25 cellular contexts compared by ENCODE assay signal in the genomic region with DNA sequence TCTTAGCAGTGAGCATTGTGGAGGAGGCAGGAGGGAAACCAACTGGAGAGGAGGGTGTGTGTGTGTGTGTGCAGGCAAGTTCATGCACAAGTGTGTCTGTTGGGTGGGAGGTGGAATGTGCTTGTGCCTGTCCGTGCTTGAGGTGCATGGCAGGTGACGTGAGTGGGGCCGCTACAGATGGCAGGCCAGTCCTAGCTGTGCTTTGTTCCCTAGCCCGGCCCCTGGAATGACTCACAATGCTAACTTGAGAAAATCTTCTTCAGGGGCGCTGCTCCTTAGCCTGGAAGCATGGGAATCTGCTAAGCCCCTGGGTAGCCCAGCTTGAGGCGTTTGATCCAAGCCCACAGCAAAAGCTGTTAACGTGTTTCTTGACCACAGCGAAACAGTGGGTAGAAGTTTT. TPM values are rescaled to one million over a fixed set of nuclear protein-coding genes. Genes with fewer than 3 reads are reported as not detected.
DNase-seq lines count a peak whose midpoint lies in the region; ATAC-seq and TF ChIP-seq lines count a peak whose summit lies in the region.
"Had no signal": no experiment of that assay in that cellular context is flagged by ENCODE, and none has a peak within 500 bp of the region (broad histone marks: within the 10 kb centered on the region; RNA-seq: fewer than 3 reads in every experiment).

No MANE protein-coding gene starts in this region.

- H3F3A ChIP-seq in neural progenitor cell (ENCODE audit: low read depth), result no peaks in the 10 kb centered on the region

- H3K27ac Mint-ChIP-seq in WTC11 (no peak overlapping the region), neural progenitor cell (peak overlapping the region; percentile 60)
- H3K27ac Mint-ChIP-seq: CD8-positive, alpha-beta memory T cell; HFFc6 had no signal

- POLR2A ChIA-PET in WTC11 (lab: Charles Lee), result no interaction called here

- TF ChIP-seq CTCF in mammary epithelial cell (conservative IDR thresholded peaks at IDR 0.05 in 1 of 2, IDR thresholded peaks at IDR 0.05 in 1 of 2; ENCODE audit: extremely low read depth in 1 of 2, insufficient read depth in 1 of 2, low read depth in 1 of 2, low read length in 2 of 2), result no peak
- no peak for TF ChIP-seq CTCF in breast epithelium (IDR thresholded peaks at IDR 0.05)
- TF ChIP-seq CTCF in WTC11 (IDR thresholded peaks at IDR 0.05), result no peak
- no peak for TF ChIP-seq CTCF in neural progenitor cell (IDR thresholded peaks at IDR 0.05)

- in situ Hi-C loops in mammary epithelial cell (cut with MboI; ENCODE audit: low sequenced_read_pairs in 2 of 2), result no loop called here

- WGBS in mammary epithelial cell (ENCODE audit: low coverage, missing lambda C conversion rate), result 54% methylated on average over 7 of the region's 8 CpGs

- dilution Hi-C loops in mammary epithelial cell (cut with HindIII; ENCODE audit: low sequenced_read_pairs), result no loop called here

- H3K27ac ChIP-seq in mammary epithelial cell (ENCODE audit: insufficient read depth, low read depth, low read length) (no peak overlapping the region), breast epithelium (no peak overlapping the region), neural progenitor cell (no peak overlapping the region)
- H3K27ac ChIP-seq: C4-2B, HL-60, KMS-11 had no signal

- no peak overlapping the region for H3K4me3 Mint-ChIP-seq in WTC11
- no peak overlapping the region for H3K4me3 Mint-ChIP-seq in neural progenitor cell
- H3K4me3 Mint-ChIP-seq: HFFc6 had no signal

- H3K36me3 Mint-ChIP-seq in WTC11 (no peaks in the 10 kb centered on the region), neural progenitor cell (no peaks in the 10 kb centered on the region)
- H3K36me3 Mint-ChIP-seq: CD8-positive, alpha-beta memory T cell had no signal

- H3K4me2 ChIP-seq in mammary epithelial cell (ENCODE audit: insufficient read depth, low read depth, low read length) (no peak overlapping the region), neural progenitor cell (no peak overlapping the region)
- H3K4me2 ChIP-seq: KMS-11, SK-N-SH had no signal

- H3K79me2 ChIP-seq in mammary epithelial cell (ENCODE audit: insufficient read depth, low read length) (no peaks in the 10 kb centered on the region), neural progenitor cell (ENCODE audit: low read depth) (no peaks in the 10 kb centered on the region)

- no peaks in the 10 kb centered on the region for H3K27me3 ChIP-seq in mammary epithelial cell (ENCODE audit: insufficient read depth, low read length)
- peaks cover 0 to 7% of the 10 kb centered on the region in 2 donors for H3K27me3 ChIP-seq in breast epithelium
- H3K27me3 ChIP-seq in neural progenitor cell, result no peaks in the 10 kb centered on the region

- CTCF ChIA-PET in mammary epithelial cell (lab: Charles Lee; ENCODE audit: low non-redundant PET), result no interaction called here
- CTCF ChIA-PET in WTC11 (lab: Charles Lee), result interaction anchor here (1.5 to 2.5 kb wide), 2 partner anchors 16 to 20 kb away, joined by 5 to 9 read pairs; no protein-coding TSS in a partner anchor

- H3K4me1 Mint-ChIP-seq in WTC11 (no peaks in the 10 kb centered on the region), neural progenitor cell (peaks cover 10% of the 10 kb centered on the region)
- H3K4me1 Mint-ChIP-seq: CD8-positive, alpha-beta memory T cell had no signal

- TF ChIP-seq POLR2A in breast epithelium (IDR thresholded peaks at IDR 0.05), result no peak

- H3K9me3 Mint-ChIP-seq in WTC11 (peaks cover 21% of the 10 kb centered on the region), neural progenitor cell (peaks cover 12% of the 10 kb centered on the region)
- H3K9me3 Mint-ChIP-seq: HFFc6 had no signal

- H3K36me3 ChIP-seq in mammary epithelial cell (ENCODE audit: insufficient read depth, low read length), result no peaks in the 10 kb centered on the region
- H3K36me3 ChIP-seq in breast epithelium, result no peaks in the 10 kb centered on the region
- no peaks in the 10 kb centered on the region for H3K36me3 ChIP-seq in neural progenitor cell

- H3K9ac ChIP-seq in mammary epithelial cell (ENCODE audit: insufficient read depth, low read length) (no peak overlapping the region), neural progenitor cell (no peak overlapping the region)
- H3K9ac ChIP-seq: KMS-11, SK-N-SH had no signal

- H2AFZ ChIP-seq in mammary epithelial cell (ENCODE audit: low read depth, low read length), result no peak overlapping the region
- H2AFZ ChIP-seq in neural progenitor cell (replicated peaks), result no peak overlapping the region

- BruUV-seq in mammary epithelial cell (replicated peaks; lab: Mats Ljungman, UMichigan), result no TSS peak

- peak; percentile 66 for ATAC-seq in WTC11
- ATAC-seq: Panc1 had no signal

- DNase-seq in mammary epithelial cell, result peak; percentile 37
- DNase-seq in breast epithelium (ENCODE audit: low spot score in 2 of 2), result no peak
- DNase-seq in WTC11 (ENCODE audit: low spot score), result no peak
- no peak for DNase-seq in neural progenitor cell (ENCODE audit: low spot score)
- DNase-seq in HCEC 1CT, result no peak
- no peak for DNase-seq in NOMO-1 treated with DMSO at 0.1 percent for 48 hours (lab: John Stamatoyannopoulos, UW; ENCODE audit: unreplicated experiment)
- no peak for DNase-seq in stimulated activated CD4-positive, alpha-beta T cell treated with anti-CD3 and anti-CD28 coated beads, Interleukin-4, amount 100 ng/mL, for 24 hours
- DNase-seq: Calu3; CD8-positive, alpha-beta memory T cell; DMS153; GDM1; HFFc6; IMR-90; NCI-H1105 treated with DMSO at 0.1 percent for 48 hours; NCI-H1694; NCI-H2081; NCI-H446; NCI-H69; SIG-M5; SK-N-SH had no signal

- H3K27me3 Mint-ChIP-seq in WTC11 (ENCODE audit: low read depth), result peaks cover 21% of the 10 kb centered on the region
- peaks cover 11% of the 10 kb centered on the region for H3K27me3 Mint-ChIP-seq in neural progenitor cell (ENCODE audit: insufficient read depth, low read depth)

- H4K20me1 ChIP-seq in mammary epithelial cell (ENCODE audit: insufficient read depth, low read length) (no peaks in the 10 kb centered on the region), neural progenitor cell (ENCODE audit: low read depth) (no peaks in the 10 kb centered on the region)

- no peak overlapping the region for H3K4me3 ChIP-seq in mammary epithelial cell (replicated peaks in 1 of 3; ENCODE audit: insufficient read depth in 1 of 3, low read depth in 2 of 3, low read length in 3 of 3)
- no peak overlapping the region for H3K4me3 ChIP-seq in breast epithelium
- no peak overlapping the region for H3K4me3 ChIP-seq in neural progenitor cell

- no peaks in the 10 kb centered on the region for H3K9me3 ChIP-seq in mammary epithelial cell (replicated peaks; ENCODE audit: insufficient read depth, low read length)
- peaks cover 0 to 12% of the 10 kb centered on the region in 2 donors for H3K9me3 ChIP-seq in breast epithelium
- peaks cover 13% of the 10 kb centered on the region for H3K9me3 ChIP-seq in neural progenitor cell (ENCODE audit: low read depth)
- H3K9me3 ChIP-seq: SK-N-SH had no signal

- H3K4me1 ChIP-seq in mammary epithelial cell (ENCODE audit: insufficient read depth, low read length) (no peaks in the 10 kb centered on the region), breast epithelium (no peaks in the 10 kb centered on the region), neural progenitor cell (no peaks in the 10 kb centered on the region)

- intact Hi-C loops in mammary epithelial cell (cut with micrococcal nuclease) (no loop called here), breast epithelium (cut with DNase I; ENCODE audit: low total_unique reads) (no loop called here)

TF ChIP-seq in WTC11, 78 proteins besides CTCF, POLR2A, EP300 and RAD21:
- no peak for TF ChIP-seq IRF2 (CRISPR knock-in tag; IDR thresholded peaks at IDR 0.05; ENCODE audit: borderline replicate concordance, low read depth)
- TF ChIP-seq, protein P1, sequence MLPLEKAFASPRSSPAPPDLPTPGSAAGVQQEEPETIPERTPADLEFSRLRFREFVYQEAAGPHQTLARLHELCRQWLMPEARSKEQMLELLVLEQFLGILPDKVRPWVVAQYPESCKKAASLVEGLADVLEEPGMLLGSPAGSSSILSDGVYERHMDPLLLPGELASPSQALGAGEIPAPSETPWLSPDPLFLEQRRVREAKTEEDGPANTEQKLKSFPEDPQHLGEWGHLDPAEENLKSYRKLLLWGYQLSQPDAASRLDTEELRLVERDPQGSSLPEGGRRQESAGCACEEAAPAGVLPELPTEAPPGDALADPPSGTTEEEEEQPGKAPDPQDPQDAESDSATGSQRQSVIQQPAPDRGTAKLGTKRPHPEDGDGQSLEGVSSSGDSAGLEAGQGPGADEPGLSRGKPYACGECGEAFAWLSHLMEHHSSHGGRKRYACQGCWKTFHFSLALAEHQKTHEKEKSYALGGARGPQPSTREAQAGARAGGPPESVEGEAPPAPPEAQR (CRISPR knock-in tag; IDR thresholded peaks at IDR 0.05), result no peak
- TF ChIP-seq ZNF263 (CRISPR knock-in tag; IDR thresholded peaks at IDR 0.05; ENCODE audit: low read depth), result no peak
- TF ChIP-seq GABPB1 (CRISPR knock-in tag; IDR thresholded peaks at IDR 0.05), result no peak
TF ChIP-seq in WTC11: peak in this region for 0.

RNA-seq across cellular contexts. Expression of gene DMRT2, which starts 25.0 kb away (rescaled TPM):
- total RNA-seq in mammary epithelial cell, result not detected
- not detected for polyA plus RNA-seq in mammary epithelial cell
- polyA minus RNA-seq in mammary epithelial cell, result not detected
- total RNA-seq in breast epithelium, result 10 to 100 TPM in 1 of 3 donors, 1 to 10 TPM in 2; 1.3 to 16.0 (median 5.2) TPM
- total RNA-seq in WTC11 (2021), result not detected in 3 replicates
- total RNA-seq in neural progenitor cell (ENCODE audit: low replicate concordance), result not detected in 2 replicates
- total RNA-seq: Calu3; CD8-positive, alpha-beta memory T cell; HFFc6; IMR-90 had no signal
- polyA plus RNA-seq: IMR-90, SK-N-SH had no signal

RNA-seq across cellular contexts. Expression of gene DMRT3, which starts 48.7 kb away (rescaled TPM):
- total RNA-seq in mammary epithelial cell (not detected), breast epithelium (1 to 10 TPM in 1 of 3 donors, under 1 TPM in 2; 0.29 to 1.8 (median 0.33) TPM), WTC11 (2021) (not detected in 3 replicates), neural progenitor cell (ENCODE audit: low replicate concordance) (0.41 and 0.90 TPM in 2 replicates)
- not detected for polyA plus RNA-seq in mammary epithelial cell
- not detected for polyA minus RNA-seq in mammary epithelial cell
- total RNA-seq: Calu3; CD8-positive, alpha-beta memory T cell; H4; HFFc6; IMR-90 had no signal
- polyA plus RNA-seq: CD8-positive, alpha-beta memory T cell; IMR-90; SK-N-SH had no signal
